In genomic region chrX:107845625-107846024, GRCh38 we compare ENCODE assay signal across 26 cellular contexts. TPM values are rescaled to one million over a fixed set of nuclear protein-coding genes. Genes with fewer than 3 reads are reported as not detected.
DNase-seq lines count a peak whose midpoint lies in the region; ATAC-seq and TF ChIP-seq lines count a peak whose summit lies in the region.
"Had no signal": no experiment of that assay in that cellular context is flagged by ENCODE, and none has a peak within 500 bp of the region (broad histone marks: within the 10 kb centered on the region; RNA-seq: fewer than 3 reads in every experiment).

No MANE protein-coding gene starts in this region.

- H3K27me3 ChIP-seq in right cardiac atrium (ENCODE audit: control insufficient read depth, insufficient read depth): no peaks in the 10 kb centered on the region
- H3K27me3 ChIP-seq: brain microvascular endothelial cell, ovary had no signal

- H3K4me1 ChIP-seq in right cardiac atrium (ENCODE audit: control insufficient read depth, insufficient read depth, low read length): peaks cover 4% of the 10 kb centered on the region
- H3K4me1 ChIP-seq: tibial nerve had no signal

- H3K9me3 ChIP-seq in right cardiac atrium (ENCODE audit: control insufficient read depth, low read length): no peaks in the 10 kb centered on the region
- H3K9me3 ChIP-seq: ovary, tibial nerve had no signal

- intact Hi-C loops in activated CD8-positive, alpha-beta T cell treated with anti-CD3 and anti-CD28 coated beads for 36 hours (cut with micrococcal nuclease): no loop called here
- intact Hi-C loops in right cardiac atrium (cut with DNase I): no loop called here

- CTCF ChIA-PET in activated CD8-positive, alpha-beta T cell treated with anti-CD3 and anti-CD28 coated beads for 36 hours (lab: Charles Lee): interaction anchor here (1.4 kb wide), 1 partner anchor 69 kb away, joined by 3 read pairs; the partner anchor contains the start of gene NCBP2L
- CTCF ChIA-PET in activated CD8-positive, alpha-beta T cell treated with anti-CD3 and anti-CD28 coated beads, Interleukin-2, amount 10 ng/mL, durations not matched to agents 7 days and 5 days (lab: Charles Lee): no interaction called here

- peaks cover 12% of the 10 kb centered on the region for H3K4me1 Mint-ChIP-seq in activated CD8-positive, alpha-beta T cell treated with anti-CD3 and anti-CD28 coated beads for 36 hours (ENCODE audit: low read depth)
- H3K4me1 Mint-ChIP-seq in activated CD8-positive, alpha-beta T cell treated with anti-CD3 and anti-CD28 coated beads, Interleukin-2, amount 10 ng/mL, durations not matched to agents 7 days and 5 days (ENCODE audit: low read depth): no peaks in the 10 kb centered on the region
- H3K4me1 Mint-ChIP-seq: activated B cell treated with CpG ODN at 0.5 μM for 24 hours, nephron progenitor cell had no signal

- H3K27ac Mint-ChIP-seq in activated CD8-positive, alpha-beta T cell treated with anti-CD3 and anti-CD28 coated beads for 36 hours: no peak overlapping the region
- no peak overlapping the region for H3K27ac Mint-ChIP-seq in activated CD8-positive, alpha-beta T cell treated with anti-CD3 and anti-CD28 coated beads, Interleukin-2, amount 10 ng/mL, durations not matched to agents 7 days and 5 days
- H3K27ac Mint-ChIP-seq: activated B cell treated with CpG ODN at 0.5 μM for 24 hours, nephron progenitor cell had no signal

- no peak overlapping the region for H3K4me3 Mint-ChIP-seq in activated CD8-positive, alpha-beta T cell treated with anti-CD3 and anti-CD28 coated beads for 36 hours
- no peak overlapping the region for H3K4me3 Mint-ChIP-seq in activated CD8-positive, alpha-beta T cell treated with anti-CD3 and anti-CD28 coated beads, Interleukin-2, amount 10 ng/mL, durations not matched to agents 7 days and 5 days
- H3K4me3 Mint-ChIP-seq: activated B cell treated with CpG ODN at 0.5 μM for 24 hours, nephron progenitor cell had no signal

- DNase-seq in activated CD8-positive, alpha-beta T cell treated with anti-CD3 and anti-CD28 coated beads for 36 hours: peak; percentile 46
- no peak for DNase-seq in activated CD8-positive, alpha-beta T cell treated with anti-CD3 and anti-CD28 coated beads, Interleukin-2, amount 10 ng/mL, durations not matched to agents 7 days and 5 days
- peak; percentile 46 for DNase-seq in stimulated activated CD4-positive, alpha-beta T cell treated with anti-CD3 and anti-CD28 coated beads, Interleukin-1b, Interleukin-23, amount 100 ng/mL, for 48 hours
- no peak for DNase-seq in stimulated activated CD4-positive, alpha-beta T cell treated with anti-CD3 and anti-CD28 coated beads, Interleukin-12 subunit alpha, Interleukin-12 subunit beta, amount 100 ng/mL, for 4 hours
- no peak for DNase-seq in right cardiac atrium
- DNase-seq: ACHN; activated B cell treated with CpG ODN at 0.5 μM for 24 hours; activated effector memory CD4-positive, alpha-beta T cell treated with Interleukin-2 at 50 U/mL for 16 hours; brain microvascular endothelial cell; DMS153; effector CD4-positive, alpha-beta T cell; GOT3; Karpas-422; NCI-H1417 treated with DMSO at 0.1 percent for 48 hours; NCI-H2081; NCI-H226; NCI-H69; nephron progenitor cell; ovary; SIG-M5; small intestine; T-helper 9 cell had no signal

- H3K9me3 Mint-ChIP-seq in activated CD8-positive, alpha-beta T cell treated with anti-CD3 and anti-CD28 coated beads for 36 hours: no peaks in the 10 kb centered on the region
- no peaks in the 10 kb centered on the region for H3K9me3 Mint-ChIP-seq in activated CD8-positive, alpha-beta T cell treated with anti-CD3 and anti-CD28 coated beads, Interleukin-2, amount 10 ng/mL, durations not matched to agents 7 days and 5 days (ENCODE audit: insufficient read depth)
- H3K9me3 Mint-ChIP-seq: activated B cell treated with CpG ODN at 0.5 μM for 24 hours had no signal

- H3K4me3 ChIP-seq in right cardiac atrium (ENCODE audit: low read length): no peak overlapping the region
- H3K4me3 ChIP-seq: ovary, tibial nerve had no signal

- peaks cover 8% of the 10 kb centered on the region for H3K36me3 Mint-ChIP-seq in activated CD8-positive, alpha-beta T cell treated with anti-CD3 and anti-CD28 coated beads for 36 hours (ENCODE audit: low read depth)
- no peaks in the 10 kb centered on the region for H3K36me3 Mint-ChIP-seq in activated CD8-positive, alpha-beta T cell treated with anti-CD3 and anti-CD28 coated beads, Interleukin-2, amount 10 ng/mL, durations not matched to agents 7 days and 5 days (ENCODE audit: low read depth)

- WGBS in right cardiac atrium: 23% methylated on average over 1 of the region's 1 CpG

- no peaks in the 10 kb centered on the region for H3K27me3 Mint-ChIP-seq in activated CD8-positive, alpha-beta T cell treated with anti-CD3 and anti-CD28 coated beads for 36 hours
- H3K27me3 Mint-ChIP-seq in activated CD8-positive, alpha-beta T cell treated with anti-CD3 and anti-CD28 coated beads, Interleukin-2, amount 10 ng/mL, durations not matched to agents 7 days and 5 days (ENCODE audit: low read depth): no peaks in the 10 kb centered on the region
- H3K27me3 Mint-ChIP-seq: activated B cell treated with CpG ODN at 0.5 μM for 24 hours had no signal

- no peak overlapping the region for H3K27ac ChIP-seq in right cardiac atrium (ENCODE audit: low read length)
- H3K27ac ChIP-seq: brain microvascular endothelial cell, ovary, tibial nerve had no signal

- POLR2A ChIA-PET in activated CD8-positive, alpha-beta T cell treated with anti-CD3 and anti-CD28 coated beads for 36 hours (lab: Charles Lee): interaction anchor here (0.6 kb wide), 1 partner anchor 159 kb away, joined by 3 read pairs; no protein-coding TSS in a partner anchor
- POLR2A ChIA-PET in activated CD8-positive, alpha-beta T cell treated with anti-CD3 and anti-CD28 coated beads, Interleukin-2, amount 10 ng/mL, durations not matched to agents 7 days and 5 days (lab: Charles Lee): interaction anchor here (0.7 kb wide), 1 partner anchor 223 kb away, joined by 7 read pairs; no protein-coding TSS in a partner anchor

- peak; percentile 87 for ATAC-seq in activated CD8-positive, alpha-beta T cell treated with anti-CD3 and anti-CD28 coated beads for 36 hours
- no peak for ATAC-seq in activated CD8-positive, alpha-beta T cell treated with anti-CD3 and anti-CD28 coated beads, Interleukin-2, amount 10 ng/mL, durations not matched to agents 7 days and 5 days
- ATAC-seq in right cardiac atrium: peak; percentile 84 to 89
- no peak for ATAC-seq in HG03039 (IDR thresholded peaks at IDR 0.05; ENCODE audit: unreplicated experiment)
- no peak for ATAC-seq in HG02623 (IDR thresholded peaks at IDR 0.05; ENCODE audit: unreplicated experiment)
- ATAC-seq: HepG2 had no signal

- no peak for TF ChIP-seq CTCF in activated CD8-positive, alpha-beta T cell treated with anti-CD3 and anti-CD28 coated beads for 36 hours (IDR thresholded peaks at IDR 0.05)

RNA-seq across cellular contexts. Expression of gene MID2, which starts 20.0 kb away (rescaled TPM):
- 1 to 10 TPM; 6.6 to 7.4 TPM for total RNA-seq in activated CD8-positive, alpha-beta T cell treated with anti-CD3 and anti-CD28 coated beads for 36 hours
- 1 to 10 TPM; 1.7 to 1.8 TPM for total RNA-seq in activated CD8-positive, alpha-beta T cell treated with anti-CD3 and anti-CD28 coated beads, Interleukin-2, amount 10 ng/mL, durations not matched to agents 7 days and 5 days
- 1 to 10 TPM; 5.0 to 6.4 (median 5.9) TPM for total RNA-seq in right cardiac atrium
- 0.79 TPM for polyA plus RNA-seq in right cardiac atrium

Comparison
In these comparisons a context has a peak if more than half of its experiments do, and no peak if none do; other contexts are left out.
1. ATAC-seq: peak in activated CD8-positive, alpha-beta T cell treated with anti-CD3 and anti-CD28 coated beads for 36 hours (single experiment) and right cardiac atrium (2 of 2); none in activated CD8-positive, alpha-beta T cell treated with anti-CD3 and anti-CD28 coated beads, Interleukin-2, amount 10 ng/mL, durations not matched to agents 7 days and 5 days (single experiment), HG03039 (single experiment) and HG02623 (single experiment).
2. DNase-seq: peak in activated CD8-positive, alpha-beta T cell treated with anti-CD3 and anti-CD28 coated beads for 36 hours (single experiment) and stimulated activated CD4-positive, alpha-beta T cell treated with anti-CD3 and anti-CD28 coated beads, Interleukin-1b, Interleukin-23, amount 100 ng/mL, for 48 hours (single experiment); none in activated CD8-positive, alpha-beta T cell treated with anti-CD3 and anti-CD28 coated beads, Interleukin-2, amount 10 ng/mL, durations not matched to agents 7 days and 5 days (single experiment), stimulated activated CD4-positive, alpha-beta T cell treated with anti-CD3 and anti-CD28 coated beads, Interleukin-12 subunit alpha, Interleukin-12 subunit beta, amount 100 ng/mL, for 4 hours (single experiment) and right cardiac atrium (0 of 3).